In genomic region chrX:27186671-27187070, GRCh38 we compare ENCODE assay signal across 8 cellular contexts.
DNase-seq lines count a peak whose midpoint lies in the region; ATAC-seq and TF ChIP-seq lines count a peak whose summit lies in the region.

No MANE protein-coding gene starts in this region.

- peak; percentile 55 for TF ChIP-seq CTCF in HFF-Myc (IDR thresholded peaks at IDR 0.05; ENCODE audit: low read depth, low read length, missing control alignments)
- peak; percentile 32 to 64 (median 56) for TF ChIP-seq CTCF in body of pancreas (IDR thresholded peaks at IDR 0.05)
- peak; percentile 63 for TF ChIP-seq CTCF in lower lobe of right lung (IDR thresholded peaks at IDR 0.05)

- no peak overlapping the region for H3K4me3 Mint-ChIP-seq in activated naive CD8-positive, alpha-beta T cell treated with anti-CD3 and anti-CD28 coated beads, Interleukin-2, amount 50 U/mL, for 24 hours
- H3K4me3 Mint-ChIP-seq in activated naive CD8-positive, alpha-beta T cell treated with anti-CD3 and anti-CD28 coated beads for 36 hours: no peak overlapping the region

- no peak for ATAC-seq in activated naive CD8-positive, alpha-beta T cell treated with anti-CD3 and anti-CD28 coated beads, Interleukin-2, amount 50 U/mL, for 24 hours
- no peak for ATAC-seq in body of pancreas
- ATAC-seq in lower lobe of right lung: no peak
- ATAC-seq in HG02938 (IDR thresholded peaks at IDR 0.05; ENCODE audit: unreplicated experiment): no peak

- intact Hi-C loops in body of pancreas (cut with DNase I) (no loop called here), lower lobe of right lung (cut with DNase I) (no loop called here)

- H3K4me3 ChIP-seq in HFF-Myc (replicated peaks; ENCODE audit: low read depth, low read length) (no peak overlapping the region), body of pancreas (no peak overlapping the region), lower lobe of right lung (no peak overlapping the region)

- H3K27me3 ChIP-seq in body of pancreas (no peaks in the 10 kb centered on the region), lower lobe of right lung (ENCODE audit: low read depth) (no peaks in the 10 kb centered on the region)

- no peak overlapping the region for H3K27ac ChIP-seq in body of pancreas
- H3K27ac ChIP-seq in lower lobe of right lung: no peak overlapping the region

- peak; percentile 3 for DNase-seq in activated naive CD8-positive, alpha-beta T cell treated with anti-CD3 and anti-CD28 coated beads, Interleukin-2, amount 50 U/mL, for 24 hours
- no peak for DNase-seq in activated naive CD8-positive, alpha-beta T cell treated with anti-CD3 and anti-CD28 coated beads for 36 hours
- DNase-seq in HFF-Myc (ENCODE audit: extremely low read depth, low read depth) (peak; percentile 4), NCI-H774 (lab: John Stamatoyannopoulos, UW) (peak; percentile 3), body of pancreas (peak; percentile 19 to 42 (median 21)), lower lobe of right lung (no peak)
- no peak for DNase-seq in activated CD4-positive, CD25-positive, alpha-beta regulatory T cell (lab: John Stamatoyannopoulos, UW)

- H3K9me3 Mint-ChIP-seq in activated naive CD8-positive, alpha-beta T cell treated with anti-CD3 and anti-CD28 coated beads, Interleukin-2, amount 50 U/mL, for 24 hours: no peaks in the 10 kb centered on the region
- H3K9me3 Mint-ChIP-seq in activated naive CD8-positive, alpha-beta T cell treated with anti-CD3 and anti-CD28 coated beads for 36 hours: no peaks in the 10 kb centered on the region

- H3K36me3 ChIP-seq in body of pancreas (replicated peaks in 1 of 2; ENCODE audit: insufficient read depth in 1 of 2, low read depth in 2 of 2) (no peaks in the 10 kb centered on the region), lower lobe of right lung (no peaks in the 10 kb centered on the region)

- no peaks in the 10 kb centered on the region for H3K36me3 Mint-ChIP-seq in activated naive CD8-positive, alpha-beta T cell treated with anti-CD3 and anti-CD28 coated beads, Interleukin-2, amount 50 U/mL, for 24 hours (ENCODE audit: low read depth)
- H3K36me3 Mint-ChIP-seq in activated naive CD8-positive, alpha-beta T cell treated with anti-CD3 and anti-CD28 coated beads for 36 hours: no peaks in the 10 kb centered on the region

- no peak overlapping the region for H3K27ac Mint-ChIP-seq in activated naive CD8-positive, alpha-beta T cell treated with anti-CD3 and anti-CD28 coated beads, Interleukin-2, amount 50 U/mL, for 24 hours
- H3K27ac Mint-ChIP-seq in activated naive CD8-positive, alpha-beta T cell treated with anti-CD3 and anti-CD28 coated beads for 36 hours: no peak overlapping the region

- H3K27me3 Mint-ChIP-seq in activated naive CD8-positive, alpha-beta T cell treated with anti-CD3 and anti-CD28 coated beads, Interleukin-2, amount 50 U/mL, for 24 hours: no peaks in the 10 kb centered on the region
- H3K27me3 Mint-ChIP-seq in activated naive CD8-positive, alpha-beta T cell treated with anti-CD3 and anti-CD28 coated beads for 36 hours: no peaks in the 10 kb centered on the region

- H3K4me1 Mint-ChIP-seq in activated naive CD8-positive, alpha-beta T cell treated with anti-CD3 and anti-CD28 coated beads, Interleukin-2, amount 50 U/mL, for 24 hours: no peaks in the 10 kb centered on the region
- H3K4me1 Mint-ChIP-seq in activated naive CD8-positive, alpha-beta T cell treated with anti-CD3 and anti-CD28 coated beads for 36 hours: no peaks in the 10 kb centered on the region

- H3K4me1 ChIP-seq in body of pancreas: no peaks in the 10 kb centered on the region
- H3K4me1 ChIP-seq in lower lobe of right lung: no peaks in the 10 kb centered on the region

- no peak for TF ChIP-seq POLR2A in body of pancreas (IDR thresholded peaks at IDR 0.05)

- H3K9me3 ChIP-seq in body of pancreas: no peaks in the 10 kb centered on the region
- H3K9me3 ChIP-seq in lower lobe of right lung: no peaks in the 10 kb centered on the region

- 14 to 18% methylated on average over 5 of the region's 5 CpGs for WGBS in body of pancreas, 2 donors

Comparison
In these comparisons a context has a peak if more than half of its experiments do, and no peak if none do; other contexts are left out.
1. DNase-seq: peak in activated naive CD8-positive, alpha-beta T cell treated with anti-CD3 and anti-CD28 coated beads, Interleukin-2, amount 50 U/mL, for 24 hours (single experiment), HFF-Myc (single experiment), NCI-H774 (single experiment) and body of pancreas (4 of 4); none in activated naive CD8-positive, alpha-beta T cell treated with anti-CD3 and anti-CD28 coated beads for 36 hours (single experiment), lower lobe of right lung (single experiment) and activated CD4-positive, CD25-positive, alpha-beta regulatory T cell (0 of 4).
2. Peak in every context shown above with its lines, with median percentiles within 50 percentile points of each other: CTCF ChIP-seq.